In the genomic region with DNA sequence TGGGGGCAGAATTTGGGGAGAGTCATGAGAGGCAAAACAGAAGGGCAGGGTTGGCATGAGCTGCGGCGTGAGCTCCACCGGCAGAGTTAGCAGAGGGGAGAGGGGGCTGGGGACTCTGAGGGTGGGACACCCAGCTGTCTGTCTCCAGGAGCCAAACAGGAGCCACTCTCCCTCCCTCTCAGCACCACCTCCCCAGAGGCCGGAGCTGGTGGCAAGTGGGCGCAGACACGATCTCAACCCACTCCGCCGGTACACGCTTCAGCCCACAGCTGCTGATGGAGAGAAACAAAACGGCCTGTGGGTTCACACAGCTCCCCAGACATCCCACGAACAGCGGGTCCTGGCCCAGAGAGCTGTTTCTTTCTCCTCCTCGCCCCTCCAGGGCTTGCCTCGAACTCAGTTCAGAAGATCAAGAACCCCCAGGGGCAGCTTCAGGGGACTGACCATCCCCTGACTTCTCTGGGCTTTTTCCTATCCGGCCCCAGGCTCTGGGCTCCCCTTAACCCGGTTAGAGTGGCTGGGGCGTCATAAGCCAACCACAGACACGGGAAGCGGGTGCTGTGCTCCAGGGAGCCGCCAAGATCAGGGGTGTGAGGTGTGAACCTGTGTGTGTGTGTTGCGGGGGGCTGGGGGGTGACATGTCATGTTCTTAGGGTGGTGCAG, we compare ENCODE assay signal across 9 cellular contexts. TPM values are rescaled to one million over a fixed set of nuclear protein-coding genes. Genes with fewer than 3 reads are reported as not detected.
DNase-seq lines count a peak whose midpoint lies in the region; ATAC-seq and TF ChIP-seq lines count a peak whose summit lies in the region.
"Had no signal": no experiment of that assay in that cellular context is flagged by ENCODE, and none has a peak within 500 bp of the region (broad histone marks: within the 10 kb centered on the region; RNA-seq: fewer than 3 reads in every experiment).

No MANE protein-coding gene starts in this region.

- H2AFZ ChIP-seq in hepatocyte, result no peak overlapping the region

- H3K9me2 ChIP-seq in hepatocyte (replicated peaks; ENCODE audit: insufficient read depth), result no peaks in the 10 kb centered on the region

- BruUV-seq in A673 (replicated peaks; lab: Mats Ljungman, UMichigan), result no TSS peak

- CTCF ChIA-PET in activated B cell treated with CpG ODN at 0.5 μM for 24 hours (lab: Charles Lee) (interaction anchor here (0.7 to 2.5 kb wide), 7 partner anchors 9 to 69 kb away, joined by 4 to 21 read pairs (median 7); partner anchors contain the start of genes AANAT and UBE2O), A673 (lab: Charles Lee) (no interaction called here)

- 89% methylated on average over 18 of the region's 21 CpGs for WGBS in hepatocyte (ENCODE audit: low lambda C conversion rate, missing lambda C conversion rate)
- 25% methylated on average over 21 of the region's 21 CpGs for WGBS in thymus

- DNase-seq in activated CD8-positive, alpha-beta memory T cell treated with anti-CD3 and anti-CD28 coated beads for 24 hours, result peak; percentile 69
- DNase-seq in activated CD8-positive, alpha-beta memory T cell treated with anti-CD3 and anti-CD28 coated beads, Interleukin-2, amount 50 U/mL, for 48 hours, result no peak
- DNase-seq in activated B cell treated with CpG ODN at 0.5 μM for 24 hours (peak; percentile 41), hepatocyte (ENCODE audit: low spot score) (no peak), NCI-H510A (lab: John Stamatoyannopoulos, UW) (no peak), A673 (ENCODE audit: low spot score) (no peak)
- DNase-seq in stimulated activated CD4-positive, alpha-beta T cell treated with anti-CD3 and anti-CD28 coated beads, Interleukin-1b, Interleukin-23, amount 100 ng/mL, for 48 hours, result no peak

- peak overlapping the region; percentile 82 for H3K4me3 Mint-ChIP-seq in activated B cell treated with CpG ODN at 0.5 μM for 24 hours

- H3K4me1 ChIP-seq in hepatocyte (ENCODE audit: insufficient read depth) (peaks cover 32% of the 10 kb centered on the region), thymus (ENCODE audit: control insufficient read depth, insufficient read depth, low read length) (peaks cover 30% of the 10 kb centered on the region), A673 (ENCODE audit: insufficient read depth, low read length, poor library complexity, severe bottlenecking) (peaks cover 43% of the 10 kb centered on the region)

- H3K27me3 ChIP-seq in hepatocyte, result no peaks in the 10 kb centered on the region
- H3K27me3 ChIP-seq in thymus (ENCODE audit: control insufficient read depth, insufficient read depth), result no peaks in the 10 kb centered on the region
- H3K27me3 ChIP-seq in A673 (replicated peaks; ENCODE audit: insufficient read depth, low read depth, low read length, poor library complexity), result no peaks in the 10 kb centered on the region

- H4K20me1 ChIP-seq in hepatocyte (ENCODE audit: insufficient read depth, poor library complexity, severe bottlenecking), result no peaks in the 10 kb centered on the region

- intact Hi-C loops in activated B cell treated with CpG ODN at 0.5 μM for 24 hours (cut with micrococcal nuclease), result no loop called here
- intact Hi-C loops in A673 (cut with micrococcal nuclease; ENCODE audit: unreplicated experiment), result no loop called here

- no peaks in the 10 kb centered on the region for H3K9me3 Mint-ChIP-seq in activated B cell treated with CpG ODN at 0.5 μM for 24 hours

- ATAC-seq in activated B cell treated with CpG ODN at 0.5 μM for 24 hours (ENCODE audit: low read depth), result peak; percentile 20

- H3K27ac ChIP-seq in hepatocyte, result peak overlapping the region; percentile 40
- peak overlapping the region; percentile 68 for H3K27ac ChIP-seq in thymus (ENCODE audit: low read depth)
- H3K27ac ChIP-seq in A673 (ENCODE audit: low read depth, low read length, poor library complexity, severe bottlenecking), result no peak overlapping the region

- TF ChIP-seq CTCF in activated B cell treated with CpG ODN at 0.5 μM for 24 hours (IDR thresholded peaks at IDR 0.05) (no peak), hepatocyte (IDR thresholded peaks at IDR 0.05; ENCODE audit: poor library complexity) (no peak), A673 (conservative IDR thresholded peaks at IDR 0.05; ENCODE audit: low read depth, low read length) (no peak)

- H3K4me3 ChIP-seq in hepatocyte (no peak overlapping the region), thymus (ENCODE audit: low read length) (peak overlapping the region; percentile 1), A673 (ENCODE audit: low read depth, low read length, poor library complexity, severe bottlenecking) (no peak overlapping the region)

- no peaks in the 10 kb centered on the region for H3K27me3 Mint-ChIP-seq in activated B cell treated with CpG ODN at 0.5 μM for 24 hours

- peaks cover 3% of the 10 kb centered on the region for H3K79me2 ChIP-seq in hepatocyte

- H3K9me3 ChIP-seq in hepatocyte (ENCODE audit: low read depth), result no peaks in the 10 kb centered on the region
- H3K9me3 ChIP-seq in thymus (ENCODE audit: control insufficient read depth), result no peaks in the 10 kb centered on the region
- no peaks in the 10 kb centered on the region for H3K9me3 ChIP-seq in A673 (ENCODE audit: low read depth, low read length, poor library complexity, severe bottlenecking)

- H3K36me3 ChIP-seq in hepatocyte (replicated peaks; ENCODE audit: insufficient read depth, low read depth) (no peaks in the 10 kb centered on the region), thymus (ENCODE audit: control insufficient read depth, insufficient read depth) (no peaks in the 10 kb centered on the region), A673 (ENCODE audit: insufficient read depth, low read length, poor library complexity, severe bottlenecking) (no peaks in the 10 kb centered on the region)

- H3K4me1 Mint-ChIP-seq in activated B cell treated with CpG ODN at 0.5 μM for 24 hours, result peaks cover 99% of the 10 kb centered on the region

- H3K27ac Mint-ChIP-seq in activated B cell treated with CpG ODN at 0.5 μM for 24 hours, result peak overlapping the region; percentile 95

- H3K36me3 Mint-ChIP-seq in activated B cell treated with CpG ODN at 0.5 μM for 24 hours (ENCODE audit: low read depth), result peaks cover 30% of the 10 kb centered on the region

- POLR2A ChIA-PET in activated B cell treated with CpG ODN at 0.5 μM for 24 hours (lab: Charles Lee) (interaction anchor here (0.6 to 24.4 kb wide), 14 partner anchors 5 to 1465 kb away, joined by 3 to 769 read pairs (median 4); partner anchors contain the start of genes AANAT, PRPSAP1, RHBDF2 and TNRC6C), A673 (lab: Charles Lee; ENCODE audit: low non-redundant PET) (interaction anchor here (0.7 kb wide), 1 partner anchor 1547 kb away, joined by 3 read pairs; no protein-coding TSS in a partner anchor)

- H3K4me2 ChIP-seq in hepatocyte, result peak overlapping the region; percentile 48

RNA-seq across cellular contexts. Expression of gene RHBDF2, which starts 7.6 kb away (rescaled TPM):
- total RNA-seq in activated B cell treated with CpG ODN at 0.5 μM for 24 hours (150 and 189 TPM in 2 replicates), hepatocyte (4.9 and 5.5 TPM in 2 replicates), A673 (2021) (20.4 and 26.5 TPM in 2 replicates)
- polyA plus RNA-seq in hepatocyte (11.0 and 11.7 TPM in 2 replicates), thymus (20.6 TPM)

RNA-seq across cellular contexts. Expression of gene AANAT, which starts 26.2 kb away (rescaled TPM):
- total RNA-seq in activated B cell treated with CpG ODN at 0.5 μM for 24 hours (0.55 TPM in 1 of 2 replicates, not detected in the other), hepatocyte (0.84 TPM in 1 of 2 replicates, not detected in the other), A673 (2021) (not detected in 2 replicates)
- polyA plus RNA-seq in hepatocyte (0.92 TPM in 1 of 2 replicates, not detected in the other), thymus (0.14 TPM)
- total RNA-seq: kidney epithelial cell had no signal

RNA-seq across cellular contexts. Expression of gene UBE2O, which starts 40.7 kb away (rescaled TPM):
- total RNA-seq in activated B cell treated with CpG ODN at 0.5 μM for 24 hours (39.0 and 40.3 TPM in 2 replicates), hepatocyte (14.6 and 15.2 TPM in 2 replicates), A673 (2021) (56.9 and 57.4 TPM in 2 replicates)
- polyA plus RNA-seq in hepatocyte (9.7 and 12.5 TPM in 2 replicates), thymus (11.1 TPM)

RNA-seq across cellular contexts. Expression of gene CYGB, which starts 43.9 kb away (rescaled TPM):
- total RNA-seq in activated B cell treated with CpG ODN at 0.5 μM for 24 hours (0.44 and 0.49 TPM in 2 replicates), hepatocyte (7.8 and 15.5 TPM in 2 replicates), A673 (2021) (0.56 and 0.61 TPM in 2 replicates)
- polyA plus RNA-seq in hepatocyte (13.8 and 19.2 TPM in 2 replicates), thymus (12.1 TPM)

RNA-seq across cellular contexts. Expression of gene PRCD, which starts 46.2 kb away (rescaled TPM):
- total RNA-seq in activated B cell treated with CpG ODN at 0.5 μM for 24 hours, result 5.3 and 5.5 TPM in 2 replicates
- total RNA-seq in hepatocyte, result 2.0 and 2.7 TPM in 2 replicates
- polyA plus RNA-seq in hepatocyte, result 10.2 and 11.6 TPM in 2 replicates
- polyA plus RNA-seq in thymus, result 16.8 TPM
- total RNA-seq in A673 (2021), result not detected in 2 replicates
- total RNA-seq: kidney epithelial cell had no signal

Comparison
In these comparisons a context has a peak if more than half of its experiments do, and no peak if none do; other contexts are left out.
1. DNase-seq: peak in activated CD8-positive, alpha-beta memory T cell treated with anti-CD3 and anti-CD28 coated beads for 24 hours (single experiment) and activated B cell treated with CpG ODN at 0.5 μM for 24 hours (single experiment); none in activated CD8-positive, alpha-beta memory T cell treated with anti-CD3 and anti-CD28 coated beads, Interleukin-2, amount 50 U/mL, for 48 hours (single experiment), hepatocyte (single experiment), NCI-H510A (single experiment), stimulated activated CD4-positive, alpha-beta T cell treated with anti-CD3 and anti-CD28 coated beads, Interleukin-1b, Interleukin-23, amount 100 ng/mL, for 48 hours (single experiment) and A673 (single experiment).